11 cellular contexts compared by ENCODE assay signal in the genomic region with DNA sequence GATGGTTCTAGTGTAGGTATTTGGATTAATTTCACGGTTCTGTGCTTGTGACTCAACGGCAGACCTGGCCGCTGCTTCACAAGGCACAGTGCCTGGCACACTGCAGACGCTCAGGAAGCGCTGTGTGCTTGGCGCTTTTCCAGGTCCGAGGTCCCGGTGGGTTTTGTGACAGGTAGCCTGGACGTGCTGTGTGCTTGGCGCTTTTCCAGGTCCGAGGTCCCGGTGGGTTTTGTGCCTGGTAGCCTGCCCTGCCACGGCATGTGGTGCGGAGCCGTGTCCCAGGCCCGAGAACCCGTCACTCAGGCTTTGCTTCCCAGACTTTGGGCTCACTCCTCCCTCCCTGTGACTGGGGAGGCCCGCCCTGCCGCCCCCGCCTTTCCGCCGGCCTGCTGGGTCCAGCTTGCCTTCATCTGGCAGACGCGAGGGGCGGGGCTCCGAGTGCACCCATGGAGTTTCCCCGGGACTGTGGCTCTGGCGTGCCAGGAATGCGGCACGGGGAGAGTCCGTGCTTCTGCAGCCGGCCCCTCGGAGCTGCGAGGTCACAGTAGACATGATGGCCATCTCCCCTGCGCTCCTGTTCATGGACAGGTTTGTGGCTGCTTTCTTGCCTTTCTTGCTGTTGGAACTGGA. TPM values are rescaled to one million over a fixed set of nuclear protein-coding genes. Genes with fewer than 3 reads are reported as not detected.
A peak's percentile ranks its signal among the peaks of the same experiment; 100 is the strongest.
DNase-seq lines count a peak whose midpoint lies in the region; ATAC-seq, FAIRE-seq and TF ChIP-seq lines count a peak whose summit lies in the region.
"Had no signal": no experiment of that assay in that cellular context is flagged by ENCODE, and none has a peak within 500 bp of the region (broad histone marks: within the 10 kb centered on the region; RNA-seq: fewer than 3 reads in every experiment).

No MANE protein-coding gene starts in this region.

- peak overlapping the region; percentile 81; the same call in 1 of the 2 replicates for H3K27ac Mint-ChIP-seq in GM23338
- H3K27ac Mint-ChIP-seq in stimulated activated naive B cell treated with anti-CD40 and anti-IgM and Interleukin-4, amounts not matched to agents 10 μg/mL and 1 μg/mL and 100 μg/mL, for 72 hours, result peak overlapping the region; percentile 63
- H3K27ac Mint-ChIP-seq in activated CD8-positive, alpha-beta memory T cell treated with anti-CD3 and anti-CD28 coated beads, Interleukin-2, amount 10 ng/mL, durations not matched to agents 7 days and 5 days, result no peak overlapping the region

- peaks cover 39% of the 10 kb centered on the region for H3K4me1 Mint-ChIP-seq in GM23338
- H3K4me1 Mint-ChIP-seq in stimulated activated naive B cell treated with anti-CD40 and anti-IgM and Interleukin-4, amounts not matched to agents 10 μg/mL and 1 μg/mL and 100 μg/mL, for 72 hours, result peaks cover 23 to 67% of the 10 kb centered on the region in 2 donors
- H3K4me1 Mint-ChIP-seq in activated CD8-positive, alpha-beta memory T cell treated with anti-CD3 and anti-CD28 coated beads, Interleukin-2, amount 10 ng/mL, durations not matched to agents 7 days and 5 days, result peaks cover 25% of the 10 kb centered on the region

- H3F3A ChIP-seq in GM23338 (replicated peaks; ENCODE audit: low read depth), result no peaks in the 10 kb centered on the region

- peak overlapping the region; percentile 59 for H3K4me2 ChIP-seq in GM23338

- peaks cover 14% of the 10 kb centered on the region; the same call in 1 of the 2 replicates for H3K4me1 ChIP-seq in GM23338 (ENCODE audit: insufficient read depth)

- peak overlapping the region; percentile 87 for H3K27ac ChIP-seq in GM23338 (ENCODE audit: low read depth)

- CTCF ChIA-PET in activated CD8-positive, alpha-beta memory T cell treated with anti-CD3 and anti-CD28 coated beads, Interleukin-2, amount 10 ng/mL, durations not matched to agents 7 days and 5 days (lab: Charles Lee), result interaction anchor here (0.8 kb wide), 1 partner anchor 54 kb away, joined by 4 read pairs; no protein-coding TSS in a partner anchor

- ATAC-seq in GM23338 (peak; percentile 91), GM18858 (IDR thresholded peaks at IDR 0.05; ENCODE audit: unreplicated experiment) (no peak)
- no peak for ATAC-seq in stimulated activated naive B cell treated with anti-CD40 and anti-IgM and Interleukin-4, amounts not matched to agents 10 μg/mL and 1 μg/mL and 100 μg/mL, for 72 hours (replicated peaks)
- no peak for ATAC-seq in activated CD8-positive, alpha-beta memory T cell treated with anti-CD3 and anti-CD28 coated beads, Interleukin-2, amount 10 ng/mL, durations not matched to agents 7 days and 5 days

- peak; percentile 96 for DNase-seq in GM23338 (ENCODE audit: low spot score)
- DNase-seq in bronchial epithelial cell (ENCODE audit: low read depth), result peak; percentile 68
- peak; percentile 85 for DNase-seq in iPS-NIHi11 (ENCODE audit: low spot score)
- no peak for DNase-seq in stimulated activated naive B cell treated with anti-CD40 and anti-IgM and Interleukin-4, amounts not matched to agents 10 μg/mL and 1 μg/mL and 100 μg/mL, for 72 hours
- DNase-seq in activated CD8-positive, alpha-beta memory T cell treated with anti-CD3 and anti-CD28 coated beads, Interleukin-2, amount 10 ng/mL, durations not matched to agents 7 days and 5 days, result no peak
- DNase-seq in NCI-H128 (lab: John Stamatoyannopoulos, UW; ENCODE audit: unreplicated experiment), result no peak
- DNase-seq in NCI-H1092 (lab: John Stamatoyannopoulos, UW), result no peak
- DNase-seq: stimulated activated CD4-positive, alpha-beta T cell treated with anti-CD3 and anti-CD28 coated beads, Interleukin-4, amount 100 ng/mL, for 24 hours had no signal

- no peaks in the 10 kb centered on the region; the same call in 2 of the 3 replicates for H3K9me3 Mint-ChIP-seq in GM23338
- no peaks in the 10 kb centered on the region for H3K9me3 Mint-ChIP-seq in stimulated activated naive B cell treated with anti-CD40 and anti-IgM and Interleukin-4, amounts not matched to agents 10 μg/mL and 1 μg/mL and 100 μg/mL, for 72 hours
- no peaks in the 10 kb centered on the region for H3K9me3 Mint-ChIP-seq in activated CD8-positive, alpha-beta memory T cell treated with anti-CD3 and anti-CD28 coated beads, Interleukin-2, amount 10 ng/mL, durations not matched to agents 7 days and 5 days (ENCODE audit: low read depth)

- H4K20me1 ChIP-seq in GM23338 (replicated peaks; ENCODE audit: insufficient read depth), result no peaks in the 10 kb centered on the region; the same call in 1 of the 2 replicates

- no peak for FAIRE-seq in bronchial epithelial cell (lab: Jason Lieb, UNC)
- FAIRE-seq: colon, TTC549 had no signal

- H3K36me3 ChIP-seq in GM23338 (ENCODE audit: insufficient read depth) (no peaks in the 10 kb centered on the region), bronchial epithelial cell (ENCODE audit: control insufficient read depth, insufficient read depth, low read length) (no peaks in the 10 kb centered on the region)

- peak overlapping the region; percentile 26; the same call in 1 of the 3 replicates for H3K4me3 Mint-ChIP-seq in GM23338
- no peak overlapping the region for H3K4me3 Mint-ChIP-seq in stimulated activated naive B cell treated with anti-CD40 and anti-IgM and Interleukin-4, amounts not matched to agents 10 μg/mL and 1 μg/mL and 100 μg/mL, for 72 hours
- H3K4me3 Mint-ChIP-seq in activated CD8-positive, alpha-beta memory T cell treated with anti-CD3 and anti-CD28 coated beads, Interleukin-2, amount 10 ng/mL, durations not matched to agents 7 days and 5 days, result no peak overlapping the region

- peaks cover 17% of the 10 kb centered on the region for H3K27me3 Mint-ChIP-seq in GM23338 (ENCODE audit: insufficient read depth, low read depth, poor library complexity)
- no peaks in the 10 kb centered on the region for H3K27me3 Mint-ChIP-seq in stimulated activated naive B cell treated with anti-CD40 and anti-IgM and Interleukin-4, amounts not matched to agents 10 μg/mL and 1 μg/mL and 100 μg/mL, for 72 hours
- no peaks in the 10 kb centered on the region for H3K27me3 Mint-ChIP-seq in activated CD8-positive, alpha-beta memory T cell treated with anti-CD3 and anti-CD28 coated beads, Interleukin-2, amount 10 ng/mL, durations not matched to agents 7 days and 5 days

- H3K36me3 Mint-ChIP-seq in GM23338 (ENCODE audit: low read depth), result no peaks in the 10 kb centered on the region; the same call in 2 of the 3 replicates
- H3K36me3 Mint-ChIP-seq in stimulated activated naive B cell treated with anti-CD40 and anti-IgM and Interleukin-4, amounts not matched to agents 10 μg/mL and 1 μg/mL and 100 μg/mL, for 72 hours, result peaks cover 4 to 7% of the 10 kb centered on the region in 2 donors
- H3K36me3 Mint-ChIP-seq in activated CD8-positive, alpha-beta memory T cell treated with anti-CD3 and anti-CD28 coated beads, Interleukin-2, amount 10 ng/mL, durations not matched to agents 7 days and 5 days, result peaks cover 4% of the 10 kb centered on the region

- no peaks in the 10 kb centered on the region for H3K27me3 ChIP-seq in GM23338 (ENCODE audit: insufficient read depth)
- H3K27me3 ChIP-seq in bronchial epithelial cell (ENCODE audit: control insufficient read depth, insufficient read depth, low read length), result no peaks in the 10 kb centered on the region

- H3K79me2 ChIP-seq in GM23338 (replicated peaks; ENCODE audit: insufficient read depth), result peaks cover 70% of the 10 kb centered on the region

- no peak for TF ChIP-seq CTCF in GM23338 (conservative IDR thresholded peaks at IDR 0.05; ENCODE audit: low read depth in 2 of 2)
- TF ChIP-seq CTCF in bronchial epithelial cell (IDR thresholded peaks at IDR 0.05; ENCODE audit: insufficient read depth, low read length, severe bottlenecking), result no peak

- H3K4me3 ChIP-seq in GM23338 (no peak overlapping the region), bronchial epithelial cell (ENCODE audit: low read depth, low read length) (no peak overlapping the region)

- H3K9me2 ChIP-seq in GM23338 (ENCODE audit: insufficient read depth), result no peaks in the 10 kb centered on the region

- no peak overlapping the region for H2AFZ ChIP-seq in GM23338

TF ChIP-seq in GM23338, 12 proteins besides CTCF, POLR2A, EP300 and RAD21 (continues in another document):
- no peak for TF ChIP-seq JUNB (IDR thresholded peaks at IDR 0.05; ENCODE audit: unreplicated experiment)
- no peak for TF ChIP-seq EZH2phosphoT487 (IDR thresholded peaks at IDR 0.05; ENCODE audit: unreplicated experiment)
- no peak for TF ChIP-seq ZNF114 (CRISPR knock-in tag; IDR thresholded peaks at IDR 0.05)

RNA-seq across cellular contexts. Expression of a gene that starts 44.2 kb away (rescaled TPM):
- 59.7 and 66.3 TPM in 2 replicates for total RNA-seq in GM23338 (2014; rRNA removed; shearing (Covaris generic))
- polyA plus RNA-seq in GM23338 (2016; fragmentation: Nextera tagmentation; extraction: Ambion mirVana), result 15.8 and 18.2 TPM in 2 replicates
- 103 and 133 TPM in 2 replicates for total RNA-seq in bronchial epithelial cell
- total RNA-seq in activated CD8-positive, alpha-beta memory T cell treated with anti-CD3 and anti-CD28 coated beads, Interleukin-2, amount 10 ng/mL, durations not matched to agents 7 days and 5 days, result 10 to 100 TPM; 49.0 to 49.1 TPM

Comparison
In these comparisons a context has a peak if more than half of its experiments do, and no peak if none do; other contexts are left out.
1. DNase-seq: peak in GM23338 (single experiment), bronchial epithelial cell (single experiment) and iPS-NIHi11 (single experiment); none in stimulated activated naive B cell treated with anti-CD40 and anti-IgM and Interleukin-4, amounts not matched to agents 10 μg/mL and 1 μg/mL and 100 μg/mL, for 72 hours (single experiment), activated CD8-positive, alpha-beta memory T cell treated with anti-CD3 and anti-CD28 coated beads, Interleukin-2, amount 10 ng/mL, durations not matched to agents 7 days and 5 days (single experiment), NCI-H128 (single experiment) and NCI-H1092 (single experiment).